In genomic region chr7:23680417-23681405, GRCh38 we compare ENCODE assay signal across 9 cellular contexts. TPM values are rescaled to one million over a fixed set of nuclear protein-coding genes. Genes with fewer than 3 reads are reported as not detected.
DNase-seq lines count a peak whose midpoint lies in the region; ATAC-seq and TF ChIP-seq lines count a peak whose summit lies in the region.
"Had no signal": no experiment of that assay in that cellular context is flagged by ENCODE, and none has a peak within 500 bp of the region (broad histone marks: within the 10 kb centered on the region; RNA-seq: fewer than 3 reads in every experiment).

No MANE protein-coding gene starts in this region.

- H3K27me3 ChIP-seq in MG63 (no peaks in the 10 kb centered on the region), layer of hippocampus (ENCODE audit: control insufficient read depth, insufficient read depth, low read length) (no peaks in the 10 kb centered on the region)

- H3K27ac ChIP-seq in coronary artery (peak overlapping the region; percentile 69 to 83), layer of hippocampus (ENCODE audit: low read depth, low read length) (peak overlapping the region; percentile 69)

- TF ChIP-seq CTCF in coronary artery (IDR thresholded peaks at IDR 0.05), result no peak

- DNase-seq in DMS153 treated with DMSO at 0.1 percent for 48 hours (lab: John Stamatoyannopoulos, UW; ENCODE audit: unreplicated experiment), result peak; percentile 57
- peak; percentile 8 for DNase-seq in MG63
- peak; percentile 78 for DNase-seq in coronary artery (ENCODE audit: low spot score)
- DNase-seq in stimulated activated CD4-positive, alpha-beta T cell treated with anti-CD3 and anti-CD28 coated beads, Interleukin-15, amount 100 ng/mL, for 24 hours, result peak; percentile 66

- no peaks in the 10 kb centered on the region for H3K36me3 ChIP-seq in MG63

- H3K9me3 ChIP-seq in MG63, result no peaks in the 10 kb centered on the region

- H3K4me3 ChIP-seq in MG63 (peak overlapping the region; percentile 49), coronary artery (peak overlapping the region; percentile 86)

- ATAC-seq in GM21619 (IDR thresholded peaks at IDR 0.05; ENCODE audit: unreplicated experiment) (peak; percentile 16), GM18520 (IDR thresholded peaks at IDR 0.05; ENCODE audit: unreplicated experiment) (no peak)
- peak; percentile 39 to 52 for ATAC-seq in activated CD4-positive, CD25-positive, alpha-beta regulatory T cell treated with anti-CD3 and anti-CD28 coated beads, Interleukin-2, amount 50 U/mL, for 24 hours

RNA-seq across cellular contexts. Expression of gene FAM221A, which starts 0.7 kb away (rescaled TPM):
- total RNA-seq in MG63 (2014; rRNA removed; shearing (Covaris generic); ENCODE audit: low replicate concordance), result 0.63 and 1.6 TPM in 2 replicates

RNA-seq across cellular contexts. Expression of gene STK31, which starts 29.3 kb away (rescaled TPM):
- total RNA-seq in MG63 (2014; rRNA removed; shearing (Covaris generic); ENCODE audit: low replicate concordance), result 0.03 TPM in 1 of 2 replicates, not detected in the other
- total RNA-seq: SK-MEL-5 had no signal

Comparison
In these comparisons a context has a peak if more than half of its experiments do, and no peak if none do; other contexts are left out.
1. DNase-seq: peak in every context shown above with its lines; median percentile 78 in coronary artery; 66 in stimulated activated CD4-positive, alpha-beta T cell treated with anti-CD3 and anti-CD28 coated beads, Interleukin-15, amount 100 ng/mL, for 24 hours; 57 in DMS153 treated with DMSO at 0.1 percent for 48 hours; 8 in MG63.